8 cellular contexts compared by ENCODE assay signal in the genomic region with DNA sequence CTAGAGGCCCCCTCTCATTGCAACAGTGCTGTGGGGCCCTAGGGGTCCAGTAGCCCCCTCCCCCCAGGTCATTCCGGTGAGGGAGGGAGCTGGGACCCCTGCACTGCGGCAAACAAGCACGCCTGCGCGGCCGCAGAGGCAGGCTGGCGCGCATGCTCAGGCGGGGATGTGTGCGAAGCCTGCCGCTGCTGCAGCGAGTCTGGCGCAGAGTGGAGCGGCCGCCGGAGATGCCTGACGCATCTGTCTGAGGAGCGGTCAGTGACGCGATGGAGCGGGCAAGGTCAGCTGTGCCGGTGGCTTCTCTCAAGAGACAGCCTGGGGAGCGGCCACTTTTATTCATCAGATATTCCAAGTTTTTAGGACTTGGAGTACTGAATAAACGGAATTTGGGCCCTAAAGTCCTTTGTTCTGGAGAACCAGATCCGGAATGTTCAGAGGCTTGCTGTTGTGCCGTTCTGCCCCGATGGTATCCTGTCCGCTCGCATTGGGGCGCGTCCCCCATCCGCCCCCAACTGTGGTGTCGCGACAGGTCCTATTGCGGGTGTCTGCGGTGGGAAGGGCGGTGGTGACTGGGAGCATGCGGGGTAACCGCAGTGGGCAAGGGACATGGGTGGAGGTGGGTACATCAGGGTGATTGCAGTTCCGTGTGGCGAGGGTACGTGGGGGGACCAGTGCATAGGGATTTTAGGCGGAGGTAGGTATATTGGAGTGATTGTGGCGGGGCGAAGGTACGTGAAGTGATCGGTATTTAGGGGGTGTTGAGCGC. TPM values are rescaled to one million over a fixed set of nuclear protein-coding genes. Genes with fewer than 3 reads are reported as not detected.
DNase-seq lines count a peak whose midpoint lies in the region; ATAC-seq and TF ChIP-seq lines count a peak whose summit lies in the region.

A gene (plus strand): TSS at position 205 of the 766 bp plus-strand sequence. CDS start 19,467 bp downstream, outside the sequence.
A gene with protein sequence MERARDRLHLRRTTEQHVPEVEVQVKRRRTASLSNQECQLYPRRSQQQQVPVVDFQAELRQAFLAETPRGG (plus strand): TSS at position 205 of the 766 bp plus-strand sequence. CDS start 62 bp downstream, at position 267.

- H3K27me3 ChIP-seq in SU-DHL-6 (ENCODE audit: low read length) (no peaks in the 10 kb centered on the region), adipocyte (replicated peaks; ENCODE audit: control insufficient read depth, insufficient read depth, low read length) (no peaks in the 10 kb centered on the region)

- no peaks in the 10 kb centered on the region for H3K4me1 ChIP-seq in adipocyte (ENCODE audit: control insufficient read depth, insufficient read depth, low read length)

- H3K36me3 Mint-ChIP-seq in type B pancreatic cell, result no peaks in the 10 kb centered on the region

- H4K20me1 ChIP-seq in SU-DHL-6 (ENCODE audit: low read depth, low read length), result no peaks in the 10 kb centered on the region

- H3K36me3 ChIP-seq in SU-DHL-6 (ENCODE audit: low read length), result peaks cover 3% of the 10 kb centered on the region; the same call in 1 of the 2 replicates
- no peaks in the 10 kb centered on the region for H3K36me3 ChIP-seq in adipocyte (ENCODE audit: control insufficient read depth, insufficient read depth, low read length, severe bottlenecking)

- H3K4me3 Mint-ChIP-seq in type B pancreatic cell, result peak within 1 kb of the TSS; percentile 93

- no peaks in the 10 kb centered on the region for H3F3A ChIP-seq in SU-DHL-6 (ENCODE audit: insufficient read depth)

- no peaks in the 10 kb centered on the region for H3K9me3 ChIP-seq in SU-DHL-6 (ENCODE audit: insufficient read depth, low read length)
- H3K9me3 ChIP-seq in adipocyte (ENCODE audit: control insufficient read depth, low read length), result no peaks in the 10 kb centered on the region

- H3K9me2 ChIP-seq in SU-DHL-6 (replicated peaks; ENCODE audit: insufficient read depth, low read length), result no peaks in the 10 kb centered on the region

- H2AFZ ChIP-seq in SU-DHL-6 (ENCODE audit: low read depth, low read length, severe bottlenecking), result peak within 1 kb of the TSS; percentile 85

- peak; percentile 77 for DNase-seq in AG08395 (ENCODE audit: low spot score)
- DNase-seq in HK-2 (ENCODE audit: unreplicated experiment), result peak; percentile 49
- DNase-seq in adipocyte (ENCODE audit: low read depth), result peak; percentile 80
- DNase-seq in left cardiac atrium, result peak; percentile 87
- DNase-seq in posterior cingulate gyrus, result peak; percentile 59 to 96 (median 76)
- peak; percentile 79 for DNase-seq in type B pancreatic cell (ENCODE audit: extremely low spot score, unreplicated experiment)

- no peak for TF ChIP-seq CTCF in SU-DHL-6 (IDR thresholded peaks at IDR 0.05; ENCODE audit: insufficient read depth, low read length, poor library complexity, severe bottlenecking)
- no peak for TF ChIP-seq CTCF in type B pancreatic cell (conservative IDR thresholded peaks at IDR 0.05)

- intact Hi-C loops in left cardiac atrium (cut with DNase I), result no loop called here
- intact Hi-C loops in posterior cingulate gyrus (cut with DNase I), result loop anchor here (10.0 kb wide), 1 partner anchor 480 kb away; a partner anchor contains a TSS

- peak; percentile 70 for ATAC-seq in GM18907 (IDR thresholded peaks at IDR 0.05; ENCODE audit: unreplicated experiment)
- peak; percentile 62 to 90 for ATAC-seq in left cardiac atrium

- H3K27ac Mint-ChIP-seq in type B pancreatic cell, result peak within 1 kb of the TSS; percentile 96

- peaks cover 48% of the 10 kb centered on the region for H3K79me2 ChIP-seq in SU-DHL-6 (ENCODE audit: insufficient read depth, low read length)

- H3K27ac ChIP-seq in SU-DHL-6 (ENCODE audit: low read depth, low read length), result peak within 1 kb of the TSS; percentile 75

- H3K9me3 Mint-ChIP-seq in type B pancreatic cell, result no peaks in the 10 kb centered on the region

- H3K27me3 Mint-ChIP-seq in type B pancreatic cell, result no peaks in the 10 kb centered on the region

- peak within 1 kb of the TSS; percentile 69 for H3K4me3 ChIP-seq in SU-DHL-6 (ENCODE audit: insufficient read depth, low read length, poor library complexity, severe bottlenecking)
- H3K4me3 ChIP-seq in adipocyte (ENCODE audit: low read length), result peak within 1 kb of the TSS; percentile 92

- H3K9ac ChIP-seq in SU-DHL-6 (ENCODE audit: low read length) (peak within 1 kb of the TSS; percentile 63), adipocyte (ENCODE audit: low read length) (peak within 1 kb of the TSS; percentile 91)

- peak within 1 kb of the TSS; percentile 56 for H3K4me2 ChIP-seq in SU-DHL-6 (ENCODE audit: low read depth, low read length, poor library complexity, severe bottlenecking)

- H3K4me1 Mint-ChIP-seq in type B pancreatic cell (ENCODE audit: unreplicated experiment), result no peaks in the 10 kb centered on the region

RNA-seq across cellular contexts. Expression of the first gene that starts in this region (rescaled TPM):
- total RNA-seq in left cardiac atrium, result 100 to 1,000 TPM; 231 to 269 TPM
- 91.8 and 106 TPM in 2 replicates for total RNA-seq in type B pancreatic cell (ENCODE audit: low replicate concordance)

RNA-seq across cellular contexts. Expression of the second gene that starts in this region (rescaled TPM):
- total RNA-seq in left cardiac atrium (10 to 100 TPM; 29.7 to 30.0 TPM), type B pancreatic cell (ENCODE audit: low replicate concordance) (16.7 and 20.2 TPM in 2 replicates)

Comparison
In these comparisons a context has a peak if more than half of its experiments do, and no peak if none do; other contexts are left out.
1. Peak in every context shown above with its lines: DNase-seq, ATAC-seq, H3K4me3 ChIP-seq and H3K27ac ChIP-seq.